Comparison of ENCODE assay signal across 9 cellular contexts in genomic region chr16:73172621-73173312, GRCh38.
DNase-seq lines count a peak whose midpoint lies in the region; ATAC-seq and TF ChIP-seq lines count a peak whose summit lies in the region.
"Had no signal": no experiment of that assay in that cellular context is flagged by ENCODE, and none has a peak within 500 bp of the region (broad histone marks: within the 10 kb centered on the region; RNA-seq: fewer than 3 reads in every experiment).

No MANE protein-coding gene starts in this region.

- H3K9me3 ChIP-seq in Peyer's patch = no peaks in the 10 kb centered on the region

- intact Hi-C loops in posterior vena cava (cut with DNase I) = loop anchor here (5.0 to 10.0 kb wide), 2 partner anchors 108 to 110 kb away; no protein-coding TSS in a partner anchor
- intact Hi-C loops in CD14-positive monocyte (cut with micrococcal nuclease) = no loop called here

- ATAC-seq in GM19463 (IDR thresholded peaks at IDR 0.05; ENCODE audit: unreplicated experiment) = no peak

- peak in 1 of 6 experiments; percentile 15 for TF ChIP-seq CTCF in Peyer's patch (IDR thresholded peaks at IDR 0.05)
- TF ChIP-seq CTCF in fibroblast of pulmonary artery (IDR thresholded peaks at IDR 0.05; ENCODE audit: low read length, missing control alignments) = peak; percentile 51
- TF ChIP-seq CTCF in CD14-positive monocyte (IDR thresholded peaks at IDR 0.05) = no peak

- no peak overlapping the region for H3K27ac Mint-ChIP-seq in CD14-positive monocyte
- no peak overlapping the region for H3K27ac Mint-ChIP-seq in activated CD4-positive, alpha-beta memory T cell treated with anti-CD3 and anti-CD28 coated beads, Interleukin-2, amount 10 ng/mL, durations not matched to agents 7 days and 5 days

- H3K4me3 ChIP-seq in Peyer's patch (no peak overlapping the region), fibroblast of pulmonary artery (replicated peaks; ENCODE audit: low read depth, low read length) (no peak overlapping the region)

- peaks cover 13% of the 10 kb centered on the region for H3K4me1 Mint-ChIP-seq in CD14-positive monocyte
- no peaks in the 10 kb centered on the region for H3K4me1 Mint-ChIP-seq in activated CD4-positive, alpha-beta memory T cell treated with anti-CD3 and anti-CD28 coated beads, Interleukin-2, amount 10 ng/mL, durations not matched to agents 7 days and 5 days

- H3K4me3 Mint-ChIP-seq in CD14-positive monocyte = no peak overlapping the region
- no peak overlapping the region for H3K4me3 Mint-ChIP-seq in activated CD4-positive, alpha-beta memory T cell treated with anti-CD3 and anti-CD28 coated beads, Interleukin-2, amount 10 ng/mL, durations not matched to agents 7 days and 5 days

- no peaks in the 10 kb centered on the region for H3K36me3 Mint-ChIP-seq in CD14-positive monocyte
- H3K36me3 Mint-ChIP-seq in activated CD4-positive, alpha-beta memory T cell treated with anti-CD3 and anti-CD28 coated beads, Interleukin-2, amount 10 ng/mL, durations not matched to agents 7 days and 5 days (ENCODE audit: low read depth) = no peaks in the 10 kb centered on the region

- no peaks in the 10 kb centered on the region for H3K36me3 ChIP-seq in Peyer's patch

- H3K27me3 Mint-ChIP-seq in CD14-positive monocyte (ENCODE audit: low read depth in 3 of 3) = peaks cover 3 to 7% (median 4%) of the 10 kb centered on the region in 3 donors
- peaks cover 4% of the 10 kb centered on the region for H3K27me3 Mint-ChIP-seq in activated CD4-positive, alpha-beta memory T cell treated with anti-CD3 and anti-CD28 coated beads, Interleukin-2, amount 10 ng/mL, durations not matched to agents 7 days and 5 days

- POLR2A ChIA-PET in activated CD4-positive, alpha-beta memory T cell treated with anti-CD3 and anti-CD28 coated beads, Interleukin-2, amount 10 ng/mL, durations not matched to agents 7 days and 5 days (lab: Charles Lee) = no interaction called here

- no peaks in the 10 kb centered on the region for H3K27me3 ChIP-seq in Peyer's patch

- peaks cover 0 to 3% (median 0%) of the 10 kb centered on the region in 7 donors for H3K9me3 Mint-ChIP-seq in CD14-positive monocyte
- H3K9me3 Mint-ChIP-seq in activated CD4-positive, alpha-beta memory T cell treated with anti-CD3 and anti-CD28 coated beads, Interleukin-2, amount 10 ng/mL, durations not matched to agents 7 days and 5 days = peaks cover 7% of the 10 kb centered on the region

- TF ChIP-seq POLR2A in Peyer's patch (IDR thresholded peaks at IDR 0.05) = no peak

- peak overlapping the region in 2 of 4 donors; percentile 12 to 49 for H3K27ac ChIP-seq in Peyer's patch
- H3K27ac ChIP-seq: KMS-11 had no signal

- DNase-seq in H4 (ENCODE audit: low spot score) (peak; percentile 91), Peyer's patch (peak in 2 of 3 donors; percentile 61 to 70), fibroblast of pulmonary artery (ENCODE audit: low read depth) (peak; percentile 96), posterior vena cava (ENCODE audit: low spot score) (peak; percentile 89), mesenteric fat pad (ENCODE audit: low spot score) (no peak), CD14-positive monocyte (ENCODE audit: low spot score) (no peak)
- DNase-seq in activated CD4-positive, alpha-beta memory T cell treated with anti-CD3 and anti-CD28 coated beads, Interleukin-2, amount 10 ng/mL, durations not matched to agents 7 days and 5 days = no peak

- H3K4me1 ChIP-seq in Peyer's patch = peaks cover 0 to 27% (median 0%) of the 10 kb centered on the region in 4 donors

- CTCF ChIA-PET in activated CD4-positive, alpha-beta memory T cell treated with anti-CD3 and anti-CD28 coated beads, Interleukin-2, amount 10 ng/mL, durations not matched to agents 7 days and 5 days (lab: Charles Lee) = interaction anchor here (0.6 kb wide), 2 partner anchors 127 to 1542 kb away, joined by 3 to 5 read pairs; no protein-coding TSS in a partner anchor

Comparison
In these comparisons a context has a peak if more than half of its experiments do, and no peak if none do; other contexts are left out.
1. DNase-seq: peak in H4 (single experiment), Peyer's patch (2 of 3), fibroblast of pulmonary artery (single experiment) and posterior vena cava (single experiment); none in mesenteric fat pad (single experiment), CD14-positive monocyte (single experiment) and activated CD4-positive, alpha-beta memory T cell treated with anti-CD3 and anti-CD28 coated beads, Interleukin-2, amount 10 ng/mL, durations not matched to agents 7 days and 5 days (single experiment).
2. intact Hi-C loops: an anchor here in posterior vena cava (5.0 to 10.0 kb wide); none called in CD14-positive monocyte.